8 cellular contexts compared by ENCODE assay signal in the genomic region with DNA sequence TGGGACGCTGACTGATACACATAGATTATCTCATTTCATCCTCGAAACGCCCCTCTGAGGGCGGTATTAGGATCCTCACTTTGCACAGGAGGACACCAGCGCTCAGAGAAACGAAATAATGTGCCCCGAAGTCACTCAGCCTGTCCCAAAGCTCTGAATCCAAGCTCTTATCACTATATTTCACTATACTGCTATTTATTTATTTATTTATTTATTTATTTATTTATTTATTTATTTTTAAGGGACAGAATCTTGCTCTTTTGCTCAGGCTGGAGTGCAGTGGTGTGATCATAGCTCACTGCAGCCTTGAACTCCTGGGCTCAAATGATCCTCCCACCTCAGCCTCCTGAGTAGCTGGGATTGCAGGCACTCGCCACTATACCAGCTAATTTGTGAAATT.
A peak's percentile ranks its signal among the peaks of the same experiment; 100 is the strongest.
DNase-seq lines count a peak whose midpoint lies in the region; ATAC-seq, FAIRE-seq and TF ChIP-seq lines count a peak whose summit lies in the region.
"Not testable (repeated sequence)": the region's sequence is repeated elsewhere in the genome, so short reads cannot be mapped to it uniquely, and the experiment has no call there.

No MANE protein-coding gene starts in this region.

- 86% methylated on average over 8 of the region's 8 CpGs for WGBS in A549 (ENCODE audit: missing lambda C conversion rate)
- 57% methylated on average over 8 of the region's 8 CpGs for WGBS in HepG2 (ENCODE audit: low lambda C conversion rate)
- WGBS in neuronal stem cell (ENCODE audit: extremely low coverage in 2 of 2, insufficient read length in 2 of 2, insufficient replicate concordance in 1 of 2), 2 donors: no CpG with 5 or more reads among the region's 8 CpGs

- not testable (repeated sequence) for DNase-seq in A549 (ENCODE audit: low read depth in 1 of 2, low spot score in 1 of 2); GM23338 (ENCODE audit: low spot score); HepG2 (ENCODE audit: low spot score); nephron progenitor cell; neural progenitor cell (ENCODE audit: low spot score); neuronal stem cell (ENCODE audit: low spot score); type B pancreatic cell (ENCODE audit: extremely low spot score, unreplicated experiment)

- H3K4me3 ChIP-seq in A549; GM23338; HEK293 (ENCODE audit: low read depth, low read length); HepG2 (replicated peaks in 1 of 3; ENCODE audit: insufficient read depth in 1 of 3, low read depth in 2 of 3, low read length in 3 of 3); neural progenitor cell; neuronal stem cell (ENCODE audit: low read length in 2 of 2): not testable (repeated sequence)

- POLR2A ChIA-PET in A549 (lab: Yijun Ruan, JAX); HEK293 (lab: Yijun Ruan, JAX); HepG2 (lab: Yijun Ruan, JAX): not testable (repeated sequence)

- not testable (repeated sequence) for H3K4me1 ChIP-seq in A549; GM23338 (ENCODE audit: insufficient read depth); HEK293 (ENCODE audit: control insufficient read depth, insufficient read depth, low read length); HepG2 (ENCODE audit: insufficient read depth, low read length); neural progenitor cell; neuronal stem cell (ENCODE audit: control insufficient read depth in 2 of 2, insufficient read depth in 1 of 2, low read depth in 1 of 2, low read length in 2 of 2)

- not testable (repeated sequence) for H3K79me1 ChIP-seq in neuronal stem cell (ENCODE audit: low read depth, low read length)

- not testable (repeated sequence) for H3K4me3 Mint-ChIP-seq in GM23338, nephron progenitor cell, neural progenitor cell, type B pancreatic cell

- TF ChIP-seq CTCF in A549 (IDR thresholded peaks at IDR 0.05); GM23338 (conservative IDR thresholded peaks at IDR 0.05; ENCODE audit: low read depth in 2 of 2); HEK293 (tag by site-specific recombination; IDR thresholded peaks at IDR 0.05); HepG2 (CRISPR knock-in tag; IDR thresholded peaks at IDR 0.05); nephron progenitor cell (IDR thresholded peaks at IDR 0.05); neural progenitor cell (IDR thresholded peaks at IDR 0.05); type B pancreatic cell (conservative IDR thresholded peaks at IDR 0.05): not testable (repeated sequence)

- H3K14ac ChIP-seq in neuronal stem cell (ENCODE audit: low read length): not testable (repeated sequence)

- not testable (repeated sequence) for H4K20me1 ChIP-seq in GM23338 (replicated peaks; ENCODE audit: insufficient read depth); HepG2 (ENCODE audit: insufficient read depth, low read length); neural progenitor cell (ENCODE audit: low read depth)

- H2AFZ ChIP-seq in GM23338 (peak overlapping the region; percentile 56; the same call in 1 of the 2 replicates), neural progenitor cell (replicated peaks) (peak overlapping the region; percentile 26), neuronal stem cell (ENCODE audit: low read length) (peak overlapping the region; percentile 69)
- H2AFZ ChIP-seq in HepG2 (ENCODE audit: low read length): not testable (repeated sequence)

- H4K8ac ChIP-seq in neuronal stem cell (ENCODE audit: low read depth, low read length): not testable (repeated sequence)

- not testable (repeated sequence) for H3K18ac ChIP-seq in neuronal stem cell (ENCODE audit: low read length)

- not testable (repeated sequence) for H3K9me3 ChIP-seq in A549; HEK293 (ENCODE audit: control insufficient read depth, insufficient read depth, low read depth, low read length); HepG2 (ENCODE audit: low read length); neural progenitor cell (ENCODE audit: low read depth); neuronal stem cell (replicated peaks in 1 of 2; ENCODE audit: control insufficient read depth in 2 of 2, insufficient read depth in 1 of 2, low read depth in 1 of 2, low read length in 2 of 2)

- H3K9me2 ChIP-seq in GM23338 (ENCODE audit: insufficient read depth): not testable (repeated sequence)

- H3K4me2 ChIP-seq in A549; GM23338; HepG2 (ENCODE audit: low read depth, low read length); neural progenitor cell; neuronal stem cell (ENCODE audit: insufficient read depth, low read length, poor library complexity, severe bottlenecking): not testable (repeated sequence)

- FAIRE-seq in A549 (lab: Jason Lieb, UNC); HepG2 (lab: Jason Lieb, UNC): not testable (repeated sequence)

- H3K27me3 Mint-ChIP-seq in GM23338 (ENCODE audit: insufficient read depth, low read depth, poor library complexity); nephron progenitor cell (ENCODE audit: low read depth, poor library complexity); neural progenitor cell (ENCODE audit: insufficient read depth, low read depth); type B pancreatic cell: not testable (repeated sequence)

- H2BK120ac ChIP-seq in neuronal stem cell (ENCODE audit: low read depth, low read length): not testable (repeated sequence)

- not testable (repeated sequence) for H3K36me3 Mint-ChIP-seq in GM23338 (ENCODE audit: low read depth); nephron progenitor cell (ENCODE audit: low read depth); neural progenitor cell; type B pancreatic cell

- H2BK5ac ChIP-seq in neuronal stem cell (ENCODE audit: low read length): peak overlapping the region; percentile 57

- not testable (repeated sequence) for H3K4me1 Mint-ChIP-seq in GM23338; nephron progenitor cell; neural progenitor cell; type B pancreatic cell (ENCODE audit: unreplicated experiment)

- not testable (repeated sequence) for H3F3A ChIP-seq in GM23338 (replicated peaks; ENCODE audit: low read depth); neural progenitor cell (ENCODE audit: low read depth)

- not testable (repeated sequence) for TF ChIP-seq EP300 in A549 (IDR thresholded peaks at IDR 0.05); HepG2 (IDR thresholded peaks at IDR 0.05; ENCODE audit: low read depth in 2 of 2, low read length in 2 of 2); HepG2 (CRISPR knock-in tag; IDR thresholded peaks at IDR 0.05; ENCODE audit: borderline replicate concordance)

- not testable (repeated sequence) for H3K79me2 ChIP-seq in GM23338 (replicated peaks; ENCODE audit: insufficient read depth); HepG2 (ENCODE audit: insufficient read depth, low read length); neural progenitor cell (ENCODE audit: low read depth)

- H3K27ac Mint-ChIP-seq in GM23338: not testable (repeated sequence)
- H3K27ac Mint-ChIP-seq in nephron progenitor cell: peak overlapping the region; percentile 76
- peak overlapping the region; percentile 35 for H3K27ac Mint-ChIP-seq in neural progenitor cell
- peak overlapping the region; percentile 59 for H3K27ac Mint-ChIP-seq in type B pancreatic cell

- H3K4ac ChIP-seq in neuronal stem cell (ENCODE audit: low read length): not testable (repeated sequence)

- not testable (repeated sequence) for H3K23ac ChIP-seq in neuronal stem cell (ENCODE audit: low read depth, low read length, poor library complexity)

- H3K27ac ChIP-seq in A549; GM23338 (ENCODE audit: low read depth); HEK293 (ENCODE audit: extremely low read depth, low read depth, low read length); HepG2 (ENCODE audit: extremely low read length, insufficient read depth, low read length); neural progenitor cell; neuronal stem cell (replicated peaks; ENCODE audit: low read length): not testable (repeated sequence)

- H2BK12ac ChIP-seq in neuronal stem cell (ENCODE audit: low read length): not testable (repeated sequence)

- not testable (repeated sequence) for H2AK5ac ChIP-seq in neuronal stem cell (ENCODE audit: low read depth, low read length)

- H3K27me3 ChIP-seq in GM23338 (ENCODE audit: insufficient read depth); HepG2 (ENCODE audit: control insufficient read depth in 1 of 2, insufficient read depth in 2 of 2, low read length in 2 of 2); neural progenitor cell; neuronal stem cell (ENCODE audit: control insufficient read depth in 3 of 3, insufficient read depth in 3 of 3, low read depth in 1 of 3, low read length in 3 of 3): not testable (repeated sequence)

- H3K36me3 ChIP-seq in GM23338 (ENCODE audit: insufficient read depth); HEK293 (ENCODE audit: control insufficient read depth in 2 of 2, insufficient read depth in 1 of 2, low read length in 2 of 2); HepG2 (replicated peaks in 1 of 2; ENCODE audit: control insufficient read depth in 1 of 2, insufficient read depth in 2 of 2, low read length in 2 of 2); neural progenitor cell; neuronal stem cell (replicated peaks in 1 of 2; ENCODE audit: control insufficient read depth in 2 of 2, insufficient read depth in 2 of 2, low read length in 2 of 2): not testable (repeated sequence)

- ATAC-seq in A549, GM23338, HepG2: not testable (repeated sequence)

- not testable (repeated sequence) for TF ChIP-seq RAD21 in A549 (conservative IDR thresholded peaks at IDR 0.05 in 1 of 2, IDR thresholded peaks at IDR 0.05 in 1 of 2); HepG2 (CRISPR knock-in tag; IDR thresholded peaks at IDR 0.05)

- not testable (repeated sequence) for H3K9ac ChIP-seq in HepG2 (ENCODE audit: insufficient read depth, low read depth, low read length); neural progenitor cell; neuronal stem cell (ENCODE audit: low read depth, low read length, poor library complexity)

- BruUV-seq in HepG2 (replicated peaks; lab: Mats Ljungman, UMichigan): not testable (repeated sequence)

- CTCF ChIA-PET in A549 (lab: Yijun Ruan, JAX): interaction anchor here (0.7 to 1.1 kb wide), 3 partner anchors 97 to 1100 kb away, joined by 3 to 4 read pairs (median 3); no protein-coding TSS in a partner anchor
- CTCF ChIA-PET in HEK293 (lab: Yijun Ruan, JAX); HepG2 (lab: Yijun Ruan, JAX; ENCODE audit: low intra/inter-chr PET ratio, low total read pairs): not testable (repeated sequence)

- TF ChIP-seq POLR2A in A549 (IDR thresholded peaks at IDR 0.05; ENCODE audit: low read length); HepG2 (IDR thresholded peaks at IDR 0.05; ENCODE audit: insufficient read depth in 1 of 2, low read depth in 2 of 2, low read length in 2 of 2): not testable (repeated sequence)

- not testable (repeated sequence) for H2BK15ac ChIP-seq in neuronal stem cell (ENCODE audit: low read length)

- H3K9me3 Mint-ChIP-seq in GM23338, nephron progenitor cell, neural progenitor cell, type B pancreatic cell: not testable (repeated sequence)

- in situ Hi-C loops in HepG2 (cut with HindIII; ENCODE audit: extremely low pct_ligation_motif_present, low pct_unique_long_range_greater_than_20kb): loop anchor here (10.0 kb wide), 1 partner anchor 995 kb away; no protein-coding TSS in a partner anchor

- intact Hi-C loops in HepG2 (cut with micrococcal nuclease; ENCODE audit: unreplicated experiment): not testable (repeated sequence)

- H4K91ac ChIP-seq in neuronal stem cell (ENCODE audit: low read depth, low read length, poor library complexity): not testable (repeated sequence)
